ENCODE assay signal across 8 cellular contexts in genomic region chr10:124354411-124355382, GRCh38.
DNase-seq lines count a peak whose midpoint lies in the region; ATAC-seq and TF ChIP-seq lines count a peak whose summit lies in the region.

No MANE protein-coding gene starts in this region.

- peak overlapping the region in 1 of 2 experiments; percentile 68 for H3K4me3 ChIP-seq in mesenchymal stem cell (ENCODE audit: insufficient read depth in 1 of 2, low read depth in 1 of 2, low read length in 2 of 2)

- no TSS peak for BruUV-seq in MCF 10A (replicated peaks; lab: Mats Ljungman, UMichigan)

- DNase-seq in T47D (ENCODE audit: low read depth in 1 of 2, low spot score in 1 of 2) (peak; percentile 13 to 31), MCF 10A (ENCODE audit: unreplicated experiment) (no peak), HuH-7 (ENCODE audit: low spot score) (peak; percentile 81), dedifferentiated amniotic fluid mesenchymal stem cell (ENCODE audit: extremely low spot score) (peak; percentile 73), mesenchymal stem cell (peak; percentile 70)
- DNase-seq in stimulated activated naive CD4-positive, alpha-beta T cell treated with Interleukin-2 at 50 U/mL for 16 hours (lab: John Stamatoyannopoulos, UW): peak; percentile 9

- H3K27ac ChIP-seq in mesenchymal stem cell (ENCODE audit: low read length, poor library complexity, severe bottlenecking): peak overlapping the region; percentile 38

- H3K4me1 Mint-ChIP-seq in MCF 10A (ENCODE audit: insufficient read depth, unreplicated experiment): peaks cover 21% of the 10 kb centered on the region
- peaks cover 9% of the 10 kb centered on the region for H3K4me1 Mint-ChIP-seq in T-helper 1 cell treated with Interleukin-12 subunit alpha and Interleukin-12 subunit beta and Interleukin-4 antibody, amounts not matched to agents 30 μg/mL and 1 μg/mL, for 36 hours (ENCODE audit: low read depth)

- TF ChIP-seq CTCF in MCF 10A (IDR thresholded peaks at IDR 0.05; ENCODE audit: unreplicated experiment): no peak

- no peak overlapping the region for H3K14ac ChIP-seq in mesenchymal stem cell (ENCODE audit: low read length in 2 of 2)

- peak overlapping the region; percentile 63 for H3K4me2 ChIP-seq in mesenchymal stem cell (ENCODE audit: low read length, poor library complexity, severe bottlenecking)

- no peak for ATAC-seq in HG03135 (IDR thresholded peaks at IDR 0.05; ENCODE audit: unreplicated experiment)

- H3K23ac ChIP-seq in mesenchymal stem cell (ENCODE audit: low read length in 2 of 2): no peak overlapping the region

- H3K27me3 ChIP-seq in mesenchymal stem cell (ENCODE audit: control insufficient read depth in 1 of 2, insufficient read depth in 1 of 2, low read length in 2 of 2): peaks cover 0 to 2% of the 10 kb centered on the region in 2 experiments

- peak overlapping the region; percentile 67 to 77 for H3K4ac ChIP-seq in mesenchymal stem cell (ENCODE audit: low read depth in 1 of 2, low read length in 2 of 2)

- in situ Hi-C loops in T47D (cut with HindIII; ENCODE audit: low pct_unique_long_range_greater_than_20kb, low sequenced_read_pairs): no loop called here

- CTCF ChIA-PET in MCF 10A (lab: Yijun Ruan, JAX): interaction anchor here (0.6 to 1.0 kb wide), 3 partner anchors 12 to 436 kb away, joined by 3 to 4 read pairs (median 3); no protein-coding TSS in a partner anchor

- intact Hi-C loops in MCF 10A (cut with micrococcal nuclease): no loop called here

- H3K27me3 Mint-ChIP-seq in MCF 10A (ENCODE audit: insufficient read depth, unreplicated experiment): no peaks in the 10 kb centered on the region
- peaks cover 7% of the 10 kb centered on the region for H3K27me3 Mint-ChIP-seq in T-helper 1 cell treated with Interleukin-12 subunit alpha and Interleukin-12 subunit beta and Interleukin-4 antibody, amounts not matched to agents 30 μg/mL and 1 μg/mL, for 36 hours (ENCODE audit: low read depth)

- H2BK5ac ChIP-seq in mesenchymal stem cell (ENCODE audit: low read depth, low read length, poor library complexity, severe bottlenecking): peak overlapping the region; percentile 10

- no peak overlapping the region for H3K27ac Mint-ChIP-seq in MCF 10A (ENCODE audit: low read depth, unreplicated experiment)
- H3K27ac Mint-ChIP-seq in T-helper 1 cell treated with Interleukin-12 subunit alpha and Interleukin-12 subunit beta and Interleukin-4 antibody, amounts not matched to agents 30 μg/mL and 1 μg/mL, for 36 hours: peak overlapping the region; percentile 71

- H4K91ac ChIP-seq in mesenchymal stem cell (ENCODE audit: low read length): peak overlapping the region; percentile 81

- H2AK5ac ChIP-seq in mesenchymal stem cell (ENCODE audit: low read length, severe bottlenecking): peak overlapping the region; percentile 46

- H4K8ac ChIP-seq in mesenchymal stem cell (ENCODE audit: low read length): peak overlapping the region; percentile 78

- H3K36me3 ChIP-seq in mesenchymal stem cell (ENCODE audit: control insufficient read depth in 1 of 2, insufficient read depth in 2 of 2, low read depth in 1 of 2, low read length in 2 of 2): no peaks in the 10 kb centered on the region

- H2BK120ac ChIP-seq in mesenchymal stem cell (ENCODE audit: low read depth, low read length): no peak overlapping the region

- H3K9me3 Mint-ChIP-seq in MCF 10A (ENCODE audit: unreplicated experiment): no peaks in the 10 kb centered on the region
- peaks cover 3% of the 10 kb centered on the region for H3K9me3 Mint-ChIP-seq in T-helper 1 cell treated with Interleukin-12 subunit alpha and Interleukin-12 subunit beta and Interleukin-4 antibody, amounts not matched to agents 30 μg/mL and 1 μg/mL, for 36 hours

- no peak overlapping the region for H3K4me3 Mint-ChIP-seq in MCF 10A (ENCODE audit: unreplicated experiment)
- H3K4me3 Mint-ChIP-seq in T-helper 1 cell treated with Interleukin-12 subunit alpha and Interleukin-12 subunit beta and Interleukin-4 antibody, amounts not matched to agents 30 μg/mL and 1 μg/mL, for 36 hours: peak overlapping the region; percentile 81

- H3K9ac ChIP-seq in mesenchymal stem cell (ENCODE audit: low read length): peak overlapping the region; percentile 83

- POLR2A ChIA-PET in MCF 10A (lab: Yijun Ruan, JAX): no interaction called here

- no peak overlapping the region for H2AFZ ChIP-seq in mesenchymal stem cell (ENCODE audit: low read depth, low read length)

- peak overlapping the region; percentile 88 for H2BK15ac ChIP-seq in mesenchymal stem cell (ENCODE audit: low read depth, poor library complexity, severe bottlenecking)

- peak overlapping the region; percentile 52 to 77 for H3K18ac ChIP-seq in mesenchymal stem cell (ENCODE audit: low read depth in 1 of 2, low read length in 2 of 2)

- WGBS in mesenchymal stem cell: 25% methylated on average over 21 of the region's 29 CpGs

- H3K9me3 ChIP-seq in mesenchymal stem cell (ENCODE audit: control insufficient read depth, low read length): peaks cover 4% of the 10 kb centered on the region

- H3K4me1 ChIP-seq in mesenchymal stem cell (ENCODE audit: control insufficient read depth, insufficient read depth, low read depth, low read length): peaks cover 6% of the 10 kb centered on the region

- H2BK12ac ChIP-seq in mesenchymal stem cell (ENCODE audit: low read length in 2 of 2): peak overlapping the region; percentile 9 to 85

- no peaks in the 10 kb centered on the region for H3K36me3 Mint-ChIP-seq in MCF 10A (ENCODE audit: insufficient read depth, unreplicated experiment)
- H3K36me3 Mint-ChIP-seq in T-helper 1 cell treated with Interleukin-12 subunit alpha and Interleukin-12 subunit beta and Interleukin-4 antibody, amounts not matched to agents 30 μg/mL and 1 μg/mL, for 36 hours (ENCODE audit: low read depth): no peaks in the 10 kb centered on the region

- no peaks in the 10 kb centered on the region for H3K79me1 ChIP-seq in mesenchymal stem cell (replicated peaks; ENCODE audit: low read length, poor library complexity, severe bottlenecking)
